ENCODE assay signal across 8 cellular contexts in the genomic region with DNA sequence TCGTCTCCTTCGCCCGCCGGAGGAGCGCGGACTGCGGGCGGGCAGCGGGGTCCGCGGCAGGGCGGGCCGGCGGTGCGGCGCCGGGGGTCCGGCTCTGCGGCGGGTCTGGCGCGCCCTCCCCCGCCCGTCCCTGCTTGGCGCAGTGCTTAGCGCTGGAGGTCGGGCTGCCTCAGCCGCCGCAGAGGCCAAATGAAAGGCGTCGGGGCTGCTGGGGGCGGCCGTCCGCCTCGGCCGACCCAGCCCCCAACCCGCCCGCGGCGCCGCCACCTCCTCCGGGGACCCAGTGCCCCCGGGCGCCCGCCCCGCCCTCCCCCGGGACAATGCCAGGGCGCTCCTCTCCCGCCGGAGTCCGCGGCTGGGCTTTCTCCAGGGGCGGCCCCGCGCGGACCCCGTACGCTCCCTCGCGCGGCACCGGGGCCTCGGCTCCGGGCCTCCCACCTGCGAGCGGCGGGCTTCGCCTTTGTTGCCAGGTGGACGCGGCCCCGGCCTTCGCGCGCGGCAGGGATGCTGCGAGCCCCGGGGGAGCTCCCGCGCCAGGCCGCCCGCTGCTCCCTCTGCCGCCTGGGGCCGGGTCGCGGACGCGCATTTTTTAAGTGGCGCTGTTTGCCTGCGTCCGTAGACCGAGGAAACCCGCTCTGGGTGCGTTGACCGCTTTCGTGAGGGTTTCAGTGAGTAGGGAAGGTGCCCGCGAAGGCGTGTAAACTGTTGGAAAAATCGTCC. TPM values are rescaled to one million over a fixed set of nuclear protein-coding genes. Genes with fewer than 3 reads are reported as not detected.
A peak's percentile ranks its signal among the peaks of the same experiment; 100 is the strongest.
DNase-seq lines count a peak whose midpoint lies in the region; ATAC-seq and TF ChIP-seq lines count a peak whose summit lies in the region.

No MANE protein-coding gene starts in this region.

- H3K4me3 ChIP-seq in AG04450 (ENCODE audit: low read depth, low read length) (peak overlapping the region; percentile 78), SK-N-SH (ENCODE audit: low read depth in 2 of 2, low read length in 1 of 2) (peak overlapping the region; percentile 70 to 74), right cardiac atrium (ENCODE audit: low read length) (peak overlapping the region; percentile 88)

- POLR2A ChIA-PET in AG04450 (lab: Yijun Ruan, JAX) (interaction anchor here (0.6 to 3.5 kb wide), 5 partner anchors 10 to 320 kb away, joined by 3 to 18 read pairs (median 3); partner anchors contain the start of gene PRDM10), SK-N-SH (lab: Yijun Ruan, JAX) (interaction anchor here (0.9 to 2.6 kb wide), 5 partner anchors 62 to 73 kb away, joined by 3 to 8 read pairs (median 6); partner anchors contain the start of gene PRDM10)

- H3K9me3 ChIP-seq in AG04450 (ENCODE audit: control insufficient read depth, insufficient read depth, low read length) (no peaks in the 10 kb centered on the region; the same call in 1 of the 2 replicates), SK-N-SH (no peaks in the 10 kb centered on the region), right cardiac atrium (ENCODE audit: control insufficient read depth, low read length) (no peaks in the 10 kb centered on the region)

- ATAC-seq in GM18868 (IDR thresholded peaks at IDR 0.05; ENCODE audit: unreplicated experiment) (peak; percentile 25), HG03135 (IDR thresholded peaks at IDR 0.05; ENCODE audit: unreplicated experiment) (peak; percentile 30), right cardiac atrium (peak in 1 of 2 donors; percentile 5)

- H3K9ac ChIP-seq in SK-N-SH: peak overlapping the region; percentile 75

- H3K27me3 ChIP-seq in AG04450 (ENCODE audit: control insufficient read depth, insufficient read depth, low read length) (no peaks in the 10 kb centered on the region), SK-N-SH (ENCODE audit: insufficient read depth) (no peaks in the 10 kb centered on the region), right cardiac atrium (ENCODE audit: control insufficient read depth, insufficient read depth) (no peaks in the 10 kb centered on the region)

- H3K27ac ChIP-seq in AG04450 (ENCODE audit: low read depth, low read length): no peak overlapping the region
- peak overlapping the region; percentile 82 to 85 for H3K27ac ChIP-seq in SK-N-SH (ENCODE audit: low read depth in 2 of 2, low read length in 1 of 2)
- H3K27ac ChIP-seq in right cardiac atrium (ENCODE audit: low read length): peak overlapping the region; percentile 100

- TF ChIP-seq CTCF in AG04450 (IDR thresholded peaks at IDR 0.05; ENCODE audit: low read depth, low read length) (no peak), SK-N-SH (IDR thresholded peaks at IDR 0.05) (peak; percentile 32)

- intact Hi-C loops in right cardiac atrium (cut with DNase I): loop anchor here in 1 of 4 donors (10.0 kb wide), 1 partner anchor 55 kb away; no protein-coding TSS in a partner anchor

- H3K4me1 ChIP-seq in SK-N-SH (ENCODE audit: control insufficient read depth in 1 of 2, insufficient read depth in 2 of 2, low read depth in 1 of 2, low read length in 1 of 2) (peaks cover 13 to 15% of the 10 kb centered on the region in 2 experiments; a peak in 3 of 4 replicates), right cardiac atrium (ENCODE audit: control insufficient read depth, insufficient read depth, low read length) (no peaks in the 10 kb centered on the region)

- DNase-seq in AG04450 (ENCODE audit: low read depth, low spot score): no peak
- peak; percentile 80 for DNase-seq in SK-N-SH
- peak; percentile 7 for DNase-seq in amniotic stem cell (lab: John Stamatoyannopoulos, UW)
- peak; percentile 52 to 83 (median 81) for DNase-seq in right cardiac atrium
- DNase-seq in retina: peak; percentile 71
- no peak for DNase-seq in NCI-H1694 (lab: John Stamatoyannopoulos, UW)

- peaks cover 13% of the 10 kb centered on the region for H3F3A ChIP-seq in SK-N-SH (replicated peaks; ENCODE audit: insufficient read depth)

- no peaks in the 10 kb centered on the region for H3K9me2 ChIP-seq in SK-N-SH

- peaks cover 44% of the 10 kb centered on the region for H4K20me1 ChIP-seq in SK-N-SH (ENCODE audit: insufficient read depth)

- CTCF ChIA-PET in AG04450 (lab: Charles Lee): interaction anchor here (0.7 to 2.1 kb wide), 4 partner anchors 10 to 62 kb away, joined by 4 to 23 read pairs (median 10); no protein-coding TSS in a partner anchor
- CTCF ChIA-PET in SK-N-SH (lab: Yijun Ruan, JAX): interaction anchor here (0.9 to 2.2 kb wide), 4 partner anchors 62 to 147 kb away, joined by 3 to 21 read pairs (median 3); no protein-coding TSS in a partner anchor

- peaks cover 49% of the 10 kb centered on the region for H3K79me2 ChIP-seq in SK-N-SH (ENCODE audit: insufficient read depth)

- 2% methylated on average over 5 of the region's 99 CpGs for WGBS in SK-N-SH (ENCODE audit: low lambda C conversion rate)
- under 1% methylated on average over 98 of the region's 99 CpGs for WGBS in right cardiac atrium

- TF ChIP-seq EP300 in SK-N-SH (IDR thresholded peaks at IDR 0.05; ENCODE audit: borderline replicate concordance in 1 of 2, low read depth in 1 of 2, low read length in 1 of 2): no peak

- no peak for TF ChIP-seq RAD21 in SK-N-SH (IDR thresholded peaks at IDR 0.05; ENCODE audit: low read length)

- H3K36me3 ChIP-seq in SK-N-SH (replicated peaks in 1 of 2; ENCODE audit: control insufficient read depth in 1 of 2, insufficient read depth in 2 of 2, low read length in 1 of 2): peaks cover 0 to 7% of the 10 kb centered on the region in 2 experiments

- 0 out of 2 replicates have a peak overlapping the region, but pooled peaks have one; percentile 66 for H2AFZ ChIP-seq in SK-N-SH (ENCODE audit: low read depth)

- peak overlapping the region; percentile 79; the same call in 1 of the 2 replicates for H3K4me2 ChIP-seq in SK-N-SH

TF ChIP-seq in SK-N-SH, 30 proteins besides CTCF, POLR2A, EP300 and RAD21:
- TF ChIP-seq, protein P1, sequence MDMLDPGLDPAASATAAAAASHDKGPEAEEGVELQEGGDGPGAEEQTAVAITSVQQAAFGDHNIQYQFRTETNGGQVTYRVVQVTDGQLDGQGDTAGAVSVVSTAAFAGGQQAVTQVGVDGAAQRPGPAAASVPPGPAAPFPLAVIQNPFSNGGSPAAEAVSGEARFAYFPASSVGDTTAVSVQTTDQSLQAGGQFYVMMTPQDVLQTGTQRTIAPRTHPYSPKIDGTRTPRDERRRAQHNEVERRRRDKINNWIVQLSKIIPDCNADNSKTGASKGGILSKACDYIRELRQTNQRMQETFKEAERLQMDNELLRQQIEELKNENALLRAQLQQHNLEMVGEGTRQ (IDR thresholded peaks at IDR 0.05; ENCODE audit: borderline replicate concordance, low read depth, low read length): no peak
- TF ChIP-seq SMC3 (IDR thresholded peaks at IDR 0.05; ENCODE audit: low read depth, low read length): 0 out of 2 replicates have a peak, but pooled peaks have one; percentile 3
TF ChIP-seq in SK-N-SH: peak in this region for 1.

RNA-seq across cellular contexts. Expression of gene APLP2, which starts 0.6 kb away (rescaled TPM):
- polyA plus RNA-seq in AG04450 (2011; rRNA removed) (238 and 273 TPM in 2 replicates), SK-N-SH (2012; rRNA removed) (408 and 424 TPM in 2 replicates), right cardiac atrium (228 TPM)
- 76.6 and 85.3 TPM in 2 replicates for polyA minus RNA-seq in AG04450 (2011; rRNA and poly(A)+ RNA removed)
- 487 and 491 TPM in 2 replicates for polyA plus RNA-seq in SK-N-SH (2012; cell fraction: cytosol; rRNA removed)
- polyA plus RNA-seq in SK-N-SH (2012; cell fraction: nucleus; rRNA removed): 445 and 542 TPM in 2 replicates
- 100 to 1,000 TPM; 311 to 375 (median 344) TPM for total RNA-seq in right cardiac atrium

Comparison
In these comparisons a context has a peak if more than half of its experiments do, and no peak if none do; other contexts are left out.
1. DNase-seq: peak in SK-N-SH (single experiment), amniotic stem cell (single experiment), right cardiac atrium (3 of 3) and retina (single experiment); none in AG04450 (single experiment) and NCI-H1694 (single experiment).
2. Peak in every context shown above with its lines, with median percentiles within 50 percentile points of each other: H3K4me3 ChIP-seq.